Comparison of ENCODE assay signal across 13 cellular contexts in the genomic region with DNA sequence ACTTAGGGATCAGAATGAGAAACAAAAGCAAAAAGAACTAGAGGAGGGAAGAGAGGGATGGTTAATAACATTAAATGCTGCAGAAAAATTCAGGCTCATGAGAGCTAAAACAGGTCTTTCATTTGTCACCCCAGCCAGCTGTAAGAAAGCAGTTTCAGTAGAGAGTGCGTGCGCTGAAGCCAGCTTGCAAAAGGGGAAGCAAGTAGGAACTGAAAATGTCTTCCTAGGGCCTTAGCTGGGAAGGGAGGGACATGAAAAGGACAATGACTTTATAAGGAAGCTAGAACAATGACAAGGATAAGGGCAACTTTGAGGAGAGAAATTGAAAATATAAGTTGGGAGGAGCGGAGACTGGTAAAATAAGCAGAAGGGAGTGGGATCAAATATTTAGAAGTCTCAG. TPM values are rescaled to one million over a fixed set of nuclear protein-coding genes. Genes with fewer than 3 reads are reported as not detected.
DNase-seq lines count a peak whose midpoint lies in the region; ATAC-seq and TF ChIP-seq lines count a peak whose summit lies in the region.
"Had no signal": no experiment of that assay in that cellular context is flagged by ENCODE, and none has a peak within 500 bp of the region (broad histone marks: within the 10 kb centered on the region; RNA-seq: fewer than 3 reads in every experiment).

No MANE protein-coding gene starts in this region.

- no peaks in the 10 kb centered on the region for H3F3A ChIP-seq in Loucy (ENCODE audit: low read depth)
- H3F3A ChIP-seq in neural progenitor cell (ENCODE audit: low read depth) = peaks cover 12% of the 10 kb centered on the region

- H2AFZ ChIP-seq in Loucy (ENCODE audit: low read length) (no peak overlapping the region), neural progenitor cell (replicated peaks) (no peak overlapping the region)

- no peaks in the 10 kb centered on the region for H3K27me3 Mint-ChIP-seq in CD4-positive, alpha-beta memory T cell
- H3K27me3 Mint-ChIP-seq in WTC11 (ENCODE audit: low read depth) (no peaks in the 10 kb centered on the region), naive B cell (no peaks in the 10 kb centered on the region), neural progenitor cell (ENCODE audit: insufficient read depth, low read depth) (peaks cover under 1% of the 10 kb centered on the region)

- H3K4me2 ChIP-seq in Loucy (ENCODE audit: low read depth, low read length, poor library complexity, severe bottlenecking) = peak overlapping the region; percentile 7
- no peak overlapping the region for H3K4me2 ChIP-seq in neural progenitor cell

- no peak overlapping the region for H3K9ac ChIP-seq in Loucy (ENCODE audit: low read depth, low read length, poor library complexity, severe bottlenecking)
- no peak overlapping the region for H3K9ac ChIP-seq in neural progenitor cell

- H3K79me2 ChIP-seq in Loucy (ENCODE audit: insufficient read depth, low read length) = peaks cover 59% of the 10 kb centered on the region
- H3K79me2 ChIP-seq in neural progenitor cell (ENCODE audit: low read depth) = peaks cover 56% of the 10 kb centered on the region

- H3K4me1 ChIP-seq in CD4-positive, alpha-beta memory T cell (ENCODE audit: insufficient read depth, low read length) = peaks cover 39% of the 10 kb centered on the region
- H3K4me1 ChIP-seq in Loucy (ENCODE audit: insufficient read depth, low read length, poor library complexity, severe bottlenecking) (peaks cover 41% of the 10 kb centered on the region), neural progenitor cell (peaks cover 14% of the 10 kb centered on the region)

- H3K27ac ChIP-seq in CD4-positive, alpha-beta memory T cell (ENCODE audit: low read depth, low read length) = no peak overlapping the region
- no peak overlapping the region for H3K27ac ChIP-seq in neural progenitor cell
- H3K27ac ChIP-seq: SK-N-MC had no signal

- no peaks in the 10 kb centered on the region for H3K9me3 Mint-ChIP-seq in CD4-positive, alpha-beta memory T cell
- H3K9me3 Mint-ChIP-seq in WTC11 (peaks cover 4% of the 10 kb centered on the region), naive B cell (peaks cover 0 to 2% (median 0%) of the 10 kb centered on the region in 7 donors), neural progenitor cell (no peaks in the 10 kb centered on the region)

- peak overlapping the region in 1 of 8 donors; percentile 54 for H3K4me3 Mint-ChIP-seq in CD4-positive, alpha-beta memory T cell
- H3K4me3 Mint-ChIP-seq in WTC11 (no peak overlapping the region), naive B cell (peak overlapping the region; percentile 60 to 89 (median 82)), neural progenitor cell (no peak overlapping the region)

- peak overlapping the region in 5 of 7 donors; percentile 1 to 61 (median 33) for H3K27ac Mint-ChIP-seq in CD4-positive, alpha-beta memory T cell
- H3K27ac Mint-ChIP-seq in WTC11 = peak overlapping the region; percentile 33; the same call in 1 of the 2 replicates
- peak overlapping the region; percentile 84 to 100 (median 98) for H3K27ac Mint-ChIP-seq in naive B cell
- H3K27ac Mint-ChIP-seq in neural progenitor cell = no peak overlapping the region

- H4K20me1 ChIP-seq in Loucy (ENCODE audit: insufficient read depth, low read length, poor library complexity, severe bottlenecking) (peaks cover 8% of the 10 kb centered on the region), neural progenitor cell (ENCODE audit: low read depth) (no peaks in the 10 kb centered on the region)

- POLR2A ChIA-PET in CD4-positive, alpha-beta memory T cell (lab: Charles Lee; ENCODE audit: partially characterized antibody) = no interaction called here
- POLR2A ChIA-PET in WTC11 (lab: Charles Lee) = no interaction called here

- no peaks in the 10 kb centered on the region for H3K9me3 ChIP-seq in CD4-positive, alpha-beta memory T cell (ENCODE audit: control insufficient read depth in 1 of 2, low read length in 2 of 2)
- H3K9me3 ChIP-seq in Loucy (ENCODE audit: insufficient read depth, low read depth, low read length) = no peaks in the 10 kb centered on the region
- H3K9me3 ChIP-seq in neural progenitor cell (ENCODE audit: low read depth) = no peaks in the 10 kb centered on the region

- CTCF ChIA-PET in CD4-positive, alpha-beta memory T cell (lab: Charles Lee; ENCODE audit: partially characterized antibody) = interaction anchor here (1.4 to 2.0 kb wide), 4 partner anchors 63 to 338 kb away, joined by 3 to 6 read pairs (median 4); partner anchors contain the start of gene PPIB
- CTCF ChIA-PET in WTC11 (lab: Charles Lee) = no interaction called here

- peaks cover 11% of the 10 kb centered on the region for H3K36me3 ChIP-seq in CD4-positive, alpha-beta memory T cell (ENCODE audit: insufficient read depth, low read length)
- H3K36me3 ChIP-seq in Loucy (ENCODE audit: insufficient read depth, low read length) = peaks cover 8% of the 10 kb centered on the region; the same call in 1 of the 2 replicates
- H3K36me3 ChIP-seq in neural progenitor cell = peaks cover 16% of the 10 kb centered on the region

- H3K4me3 ChIP-seq in CD4-positive, alpha-beta memory T cell (ENCODE audit: low read length in 2 of 2) = no peak overlapping the region
- no peak overlapping the region for H3K4me3 ChIP-seq in Loucy (ENCODE audit: low read length, poor library complexity, severe bottlenecking)
- no peak overlapping the region for H3K4me3 ChIP-seq in neural progenitor cell
- H3K4me3 ChIP-seq: SK-N-MC had no signal

- H3K36me3 Mint-ChIP-seq in CD4-positive, alpha-beta memory T cell = peaks cover 17 to 38% of the 10 kb centered on the region in 2 donors
- H3K36me3 Mint-ChIP-seq in WTC11 = peaks cover 34% of the 10 kb centered on the region
- H3K36me3 Mint-ChIP-seq in naive B cell = peaks cover 0 to 5% of the 10 kb centered on the region in 2 donors
- peaks cover 13% of the 10 kb centered on the region for H3K36me3 Mint-ChIP-seq in neural progenitor cell

- intact Hi-C loops in CD4-positive, alpha-beta memory T cell (cut with micrococcal nuclease) = loop anchor here (10.0 kb wide), 4 partner anchors 294 to 616 kb away; partner anchors contain the start of genes PCLAF and TRIP4

- no peak for DNase-seq in CD4-positive, alpha-beta memory T cell
- DNase-seq in WTC11 (ENCODE audit: low spot score) (no peak), naive B cell (peak; percentile 48), NCI-H128 (lab: John Stamatoyannopoulos, UW; ENCODE audit: unreplicated experiment) (no peak), neural progenitor cell (ENCODE audit: low spot score) (no peak), HK-2 (ENCODE audit: unreplicated experiment) (no peak), NCI-H1092 (lab: John Stamatoyannopoulos, UW) (no peak)
- DNase-seq: activated CD8-positive, alpha-beta memory T cell treated with anti-CD3 and anti-CD28 coated beads for 24 hours; erythroblast; IMR-90; NCI-H2227 treated with DMSO at 0.1 percent for 48 hours had no signal

- peaks cover 36 to 56% (median 47%) of the 10 kb centered on the region in 4 donors for H3K4me1 Mint-ChIP-seq in CD4-positive, alpha-beta memory T cell
- peaks cover 23% of the 10 kb centered on the region for H3K4me1 Mint-ChIP-seq in WTC11
- peaks cover 43 to 76% (median 53%) of the 10 kb centered on the region in 3 donors for H3K4me1 Mint-ChIP-seq in naive B cell
- H3K4me1 Mint-ChIP-seq in neural progenitor cell = peaks cover 33% of the 10 kb centered on the region

- TF ChIP-seq CTCF in Loucy (conservative IDR thresholded peaks at IDR 0.05; ENCODE audit: low read length) = no peak
- TF ChIP-seq CTCF in WTC11 (IDR thresholded peaks at IDR 0.05) = no peak
- no peak for TF ChIP-seq CTCF in neural progenitor cell (IDR thresholded peaks at IDR 0.05)

- ATAC-seq in WTC11 (no peak), naive B cell (ENCODE audit: low read depth in 2 of 2) (no peak)

- no peaks in the 10 kb centered on the region for H3K27me3 ChIP-seq in CD4-positive, alpha-beta memory T cell (ENCODE audit: insufficient read depth, low read length)
- H3K27me3 ChIP-seq in Loucy (ENCODE audit: insufficient read depth, low read length, poor library complexity, severe bottlenecking) (no peaks in the 10 kb centered on the region), neural progenitor cell (no peaks in the 10 kb centered on the region)

- no peaks in the 10 kb centered on the region for H3K9me2 ChIP-seq in Loucy (replicated peaks; ENCODE audit: low read depth, low read length)

TF ChIP-seq in WTC11, 78 proteins besides CTCF, POLR2A, EP300 and RAD21 (continues in another document):
- TF ChIP-seq, protein P1, sequence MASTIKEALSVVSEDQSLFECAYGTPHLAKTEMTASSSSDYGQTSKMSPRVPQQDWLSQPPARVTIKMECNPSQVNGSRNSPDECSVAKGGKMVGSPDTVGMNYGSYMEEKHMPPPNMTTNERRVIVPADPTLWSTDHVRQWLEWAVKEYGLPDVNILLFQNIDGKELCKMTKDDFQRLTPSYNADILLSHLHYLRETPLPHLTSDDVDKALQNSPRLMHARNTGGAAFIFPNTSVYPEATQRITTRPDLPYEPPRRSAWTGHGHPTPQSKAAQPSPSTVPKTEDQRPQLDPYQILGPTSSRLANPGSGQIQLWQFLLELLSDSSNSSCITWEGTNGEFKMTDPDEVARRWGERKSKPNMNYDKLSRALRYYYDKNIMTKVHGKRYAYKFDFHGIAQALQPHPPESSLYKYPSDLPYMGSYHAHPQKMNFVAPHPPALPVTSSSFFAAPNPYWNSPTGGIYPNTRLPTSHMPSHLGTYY (CRISPR knock-in tag; IDR thresholded peaks at IDR 0.05) = no peak
- TF ChIP-seq CBFB (CRISPR knock-in tag; IDR thresholded peaks at IDR 0.05; ENCODE audit: low read depth) = no peak

RNA-seq across cellular contexts. Expression of gene CIAO2A, which starts 3.1 kb away (rescaled TPM):
- total RNA-seq in CD4-positive, alpha-beta memory T cell = 10 to 100 TPM; 35.0 to 36.4 TPM
- 100 to 1,000 TPM in 1 of 2 donors, 10 to 100 TPM in 1; 70.0 to 134 TPM for polyA plus RNA-seq in CD4-positive, alpha-beta memory T cell
- 67.6 to 73.6 TPM (median 72.3 TPM) in 3 replicates for total RNA-seq in WTC11 (2021)
- 100 to 1,000 TPM; 260 to 473 (median 320) TPM for polyA plus RNA-seq in naive B cell (ENCODE audit: low read depth in 6 of 6)
- 114 and 210 TPM in 2 replicates for total RNA-seq in neural progenitor cell (ENCODE audit: low replicate concordance)

RNA-seq across cellular contexts. Expression of gene SNX1, which starts 5.3 kb away (rescaled TPM):
- total RNA-seq in CD4-positive, alpha-beta memory T cell = 100 to 1,000 TPM; 147 to 155 TPM
- polyA plus RNA-seq in CD4-positive, alpha-beta memory T cell = 10 to 100 TPM; 58.3 to 73.6 TPM
- total RNA-seq in WTC11 (2021) = 60.2 to 65.7 TPM (median 61.8 TPM) in 3 replicates
- 100 to 1,000 TPM in 2 of 6 donors, 10 to 100 TPM in 4; 56.3 to 109 (median 78.0) TPM for polyA plus RNA-seq in naive B cell (ENCODE audit: low read depth in 6 of 6)
- 24.0 and 31.3 TPM in 2 replicates for total RNA-seq in neural progenitor cell (ENCODE audit: low replicate concordance)

RNA-seq across cellular contexts. Expression of gene DAPK2, which starts 44.2 kb away (rescaled TPM):
- 1 to 10 TPM; 2.3 to 2.9 TPM for total RNA-seq in CD4-positive, alpha-beta memory T cell
- under 1 TPM in 1 of 2 donors, not detected in 1; 0.93 TPM for polyA plus RNA-seq in CD4-positive, alpha-beta memory T cell
- total RNA-seq in WTC11 (2021) (1.0 to 2.3 TPM (median 1.5 TPM) in 3 replicates), neural progenitor cell (ENCODE audit: low replicate concordance) (5.4 and 9.7 TPM in 2 replicates)
- 10 to 100 TPM in 1 of 6 donors, 1 to 10 TPM in 2, under 1 TPM in 3; 0.69 to 10.3 (median 0.96) TPM for polyA plus RNA-seq in naive B cell (ENCODE audit: low read depth in 6 of 6)

Comparison
In these comparisons a context has a peak if more than half of its experiments do, and no peak if none do; other contexts are left out.
1. H3K4me3 Mint-ChIP-seq: peak in naive B cell (8 of 8); none in WTC11 (single experiment) and neural progenitor cell (single experiment).